21 cellular contexts compared by ENCODE assay signal in the genomic region with DNA sequence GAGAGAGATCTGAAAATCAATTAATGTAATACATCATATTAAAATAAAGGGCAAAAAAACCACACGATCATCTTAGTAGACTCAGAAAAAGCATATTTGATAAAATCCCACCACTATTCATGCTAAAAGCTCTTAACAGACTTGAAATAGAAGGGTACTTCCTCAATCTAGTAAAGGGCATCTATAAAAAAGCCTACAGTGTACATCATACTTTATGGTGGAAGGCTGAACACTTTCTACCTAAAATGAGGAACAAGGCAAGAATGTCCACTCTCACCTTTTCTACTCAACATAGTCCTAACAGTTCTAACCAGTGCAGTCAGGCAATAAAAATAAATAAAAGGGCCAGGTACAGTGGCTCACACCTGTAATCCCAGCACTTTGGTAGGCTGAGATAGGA.
"Had no signal": no experiment of that assay in that cellular context is flagged by ENCODE, and none has a peak within 500 bp of the region (broad histone marks: within the 10 kb centered on the region; RNA-seq: fewer than 3 reads in every experiment).

No MANE protein-coding gene starts in this region.

- H3K27me3 ChIP-seq: foreskin keratinocyte, ovary, suprapubic skin, thyroid gland, upper lobe of left lung had no signal

- H3K4me1 Mint-ChIP-seq: endodermal cell, immature natural killer cell, neural crest cell had no signal

- H3K4me1 ChIP-seq: foreskin keratinocyte, suprapubic skin, upper lobe of left lung, uterus had no signal

- H3K4me3 Mint-ChIP-seq: endodermal cell, immature natural killer cell, natural killer cell, neural crest cell had no signal

- H3K27ac ChIP-seq: coronary artery, foreskin keratinocyte, left ventricle myocardium inferior, ovary, suprapubic skin, thyroid gland, upper lobe of left lung, uterus had no signal

- H3K4me3 ChIP-seq: coronary artery, left ventricle myocardium inferior, lung, ovary, suprapubic skin, thyroid gland, upper lobe of left lung, uterus had no signal

- ATAC-seq: foreskin keratinocyte; natural killer cell; right cardiac atrium; stimulated activated naive CD8-positive, alpha-beta T cell treated with anti-CD3 and anti-CD28 coated beads, Interleukin-15, Interleukin-2, amounts not matched to agents 100 U/mL and 50 U/mL, for 24 hours had no signal

- DNase-seq: effector CD4-positive, alpha-beta T cell; endodermal cell; erythroblast; foreskin keratinocyte; immature natural killer cell; left ventricle myocardium inferior; mesendoderm; natural killer cell; ovary; right cardiac atrium; small intestine; stimulated activated CD4-positive, alpha-beta T cell treated with anti-CD3 and anti-CD28 coated beads, Interleukin-12 subunit alpha, Interleukin-12 subunit beta, amount 100 ng/mL, for 4 hours; stimulated activated naive CD8-positive, alpha-beta T cell treated with anti-CD3 and anti-CD28 coated beads, Interleukin-15, Interleukin-2, amounts not matched to agents 100 U/mL and 50 U/mL, for 24 hours; thyroid gland; upper lobe of left lung; uterus had no signal

- H3K27ac Mint-ChIP-seq: endodermal cell, natural killer cell, progenitor cell of endocrine pancreas had no signal

- H3K9me3 Mint-ChIP-seq: endodermal cell, immature natural killer cell, natural killer cell had no signal

- H3K27me3 Mint-ChIP-seq: progenitor cell of endocrine pancreas had no signal
